ENCODE assay signal across 1 cellular context in the genomic region with DNA sequence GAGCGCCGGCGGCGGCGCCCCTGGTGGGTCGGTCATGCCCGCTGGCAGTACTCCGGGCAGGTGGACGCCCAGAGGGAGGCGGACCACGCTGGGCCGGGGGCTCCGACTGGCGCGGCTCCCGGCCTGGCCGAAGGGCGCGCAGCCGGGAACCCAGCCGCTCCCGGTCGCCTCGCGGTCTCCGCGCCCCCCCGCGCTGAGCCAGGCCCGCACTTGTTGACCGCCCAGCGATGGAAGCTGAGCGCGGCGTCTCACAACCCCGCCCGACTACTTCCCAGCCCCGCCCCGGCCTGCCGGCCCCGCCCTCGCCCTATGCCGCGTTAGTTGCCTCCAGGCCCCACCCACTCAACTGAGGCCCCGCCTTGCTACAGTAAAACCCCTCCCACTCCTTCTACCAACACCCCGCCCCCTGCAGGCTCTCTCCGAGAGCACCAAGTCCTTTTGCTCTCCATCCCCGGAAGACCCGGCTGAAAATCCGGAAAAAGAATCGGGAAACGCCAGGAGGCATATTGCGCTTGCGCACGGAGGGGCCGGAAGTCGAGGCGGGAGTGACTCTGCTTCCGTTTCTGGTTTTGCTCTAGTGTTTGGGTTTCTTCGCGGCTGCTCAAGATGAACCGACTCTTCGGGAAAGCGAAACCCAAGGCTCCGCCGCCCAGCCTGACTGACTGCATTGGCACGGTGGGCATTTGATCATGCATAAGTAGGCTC.
TF ChIP-seq lines count a peak whose summit lies in the region.

BAG1 (minus strand) TSS at position 236 of the 705 bp plus-strand sequence.
CHMP5 (plus strand) TSS at position 577 of the 705 bp plus-strand sequence; CDS start at position 607, 30 bp downstream.

TF ChIP-seq in GM12878, 131 proteins besides CTCF, POLR2A, EP300 and RAD21 (continued from another document and continues in another):
- TF ChIP-seq, protein P1, sequence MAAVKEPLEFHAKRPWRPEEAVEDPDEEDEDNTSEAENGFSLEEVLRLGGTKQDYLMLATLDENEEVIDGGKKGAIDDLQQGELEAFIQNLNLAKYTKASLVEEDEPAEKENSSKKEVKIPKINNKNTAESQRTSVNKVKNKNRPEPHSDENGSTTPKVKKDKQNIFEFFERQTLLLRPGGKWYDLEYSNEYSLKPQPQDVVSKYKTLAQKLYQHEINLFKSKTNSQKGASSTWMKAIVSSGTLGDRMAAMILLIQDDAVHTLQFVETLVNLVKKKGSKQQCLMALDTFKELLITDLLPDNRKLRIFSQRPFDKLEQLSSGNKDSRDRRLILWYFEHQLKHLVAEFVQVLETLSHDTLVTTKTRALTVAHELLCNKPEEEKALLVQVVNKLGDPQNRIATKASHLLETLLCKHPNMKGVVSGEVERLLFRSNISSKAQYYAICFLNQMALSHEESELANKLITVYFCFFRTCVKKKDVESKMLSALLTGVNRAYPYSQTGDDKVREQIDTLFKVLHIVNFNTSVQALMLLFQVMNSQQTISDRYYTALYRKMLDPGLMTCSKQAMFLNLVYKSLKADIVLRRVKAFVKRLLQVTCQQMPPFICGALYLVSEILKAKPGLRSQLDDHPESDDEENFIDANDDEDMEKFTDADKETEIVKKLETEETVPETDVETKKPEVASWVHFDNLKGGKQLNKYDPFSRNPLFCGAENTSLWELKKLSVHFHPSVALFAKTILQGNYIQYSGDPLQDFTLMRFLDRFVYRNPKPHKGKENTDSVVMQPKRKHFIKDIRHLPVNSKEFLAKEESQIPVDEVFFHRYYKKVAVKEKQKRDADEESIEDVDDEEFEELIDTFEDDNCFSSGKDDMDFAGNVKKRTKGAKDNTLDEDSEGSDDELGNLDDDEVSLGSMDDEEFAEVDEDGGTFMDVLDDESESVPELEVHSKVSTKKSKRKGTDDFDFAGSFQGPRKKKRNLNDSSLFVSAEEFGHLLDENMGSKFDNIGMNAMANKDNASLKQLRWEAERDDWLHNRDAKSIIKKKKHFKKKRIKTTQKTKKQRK (IDR thresholded peaks at IDR 0.05; ENCODE audit: low read depth, low read length): no peak
- TF ChIP-seq RFX5 (IDR thresholded peaks at IDR 0.05; ENCODE audit: low read depth, low read length): no peak
- TF ChIP-seq NFIC (IDR thresholded peaks at IDR 0.05; ENCODE audit: low read depth, low read length): no peak
- TF ChIP-seq ZNF622 (IDR thresholded peaks at IDR 0.05): no peak
- no peak for TF ChIP-seq CBX3 (IDR thresholded peaks at IDR 0.05; ENCODE audit: borderline replicate concordance, low read depth)
- TF ChIP-seq RUNX3 (IDR thresholded peaks at IDR 0.05; ENCODE audit: low read length): peak; percentile 51; the same call in 1 of the 2 replicates
- no peak for TF ChIP-seq USF1 (IDR thresholded peaks at IDR 0.05; ENCODE audit: borderline replicate concordance, extremely low read length, insufficient read depth, low read depth, low read length)
- TF ChIP-seq NR2C1 (IDR thresholded peaks at IDR 0.05): no peak; the same call in 1 of the 2 replicates
- TF ChIP-seq WRNIP1 (IDR thresholded peaks at IDR 0.05; ENCODE audit: borderline replicate concordance, low read depth, low read length): no peak
- TF ChIP-seq BCLAF1 (IDR thresholded peaks at IDR 0.05): peak; percentile 46; the same call in 1 of the 2 replicates
- TF ChIP-seq CEBPB (IDR thresholded peaks at IDR 0.05; ENCODE audit: borderline replicate concordance in 1 of 2, low read depth in 2 of 2, low read length in 2 of 2): no peak
- TF ChIP-seq MTA2 (IDR thresholded peaks at IDR 0.05; ENCODE audit: low read depth): no peak
- peak; percentile 91 for TF ChIP-seq GATAD2B (conservative IDR thresholded peaks at IDR 0.05; ENCODE audit: low read depth)
- TF ChIP-seq IRF5 (IDR thresholded peaks at IDR 0.05; ENCODE audit: borderline replicate concordance): no peak
- TF ChIP-seq POLR2AphosphoS5 (IDR thresholded peaks at IDR 0.05; ENCODE audit: low read length): peak; percentile 90
- TF ChIP-seq ZSCAN29 (IDR thresholded peaks at IDR 0.05): no peak
- TF ChIP-seq TAF1 (IDR thresholded peaks at IDR 0.05; ENCODE audit: borderline replicate concordance, low read depth, low read length): peak; percentile 75
- peak; percentile 5 for TF ChIP-seq RELA (IDR thresholded peaks at IDR 0.05; ENCODE audit: borderline replicate concordance, partially characterized antibody)
- 0 out of 3 replicates have a peak, but pooled peaks of 1 of the 2 experiments have one; percentile 50 for TF ChIP-seq EGR1 (IDR thresholded peaks at IDR 0.05; ENCODE audit: borderline replicate concordance in 1 of 2, low read depth in 2 of 2, low read length in 2 of 2)
- peak; percentile 44; the same call in 1 of the 2 replicates for TF ChIP-seq CREM (IDR thresholded peaks at IDR 0.05; ENCODE audit: low read depth)
- TF ChIP-seq CBFB (IDR thresholded peaks at IDR 0.05; ENCODE audit: low read depth): no peak
- no peak for TF ChIP-seq SMC3 (IDR thresholded peaks at IDR 0.05; ENCODE audit: borderline replicate concordance, low read length)
- TF ChIP-seq PAX5 (IDR thresholded peaks at IDR 0.05; ENCODE audit: borderline replicate concordance, low read depth, low read length): no peak
- TF ChIP-seq NFXL1 (IDR thresholded peaks at IDR 0.05; ENCODE audit: borderline replicate concordance): no peak
- TF ChIP-seq, protein P2, sequence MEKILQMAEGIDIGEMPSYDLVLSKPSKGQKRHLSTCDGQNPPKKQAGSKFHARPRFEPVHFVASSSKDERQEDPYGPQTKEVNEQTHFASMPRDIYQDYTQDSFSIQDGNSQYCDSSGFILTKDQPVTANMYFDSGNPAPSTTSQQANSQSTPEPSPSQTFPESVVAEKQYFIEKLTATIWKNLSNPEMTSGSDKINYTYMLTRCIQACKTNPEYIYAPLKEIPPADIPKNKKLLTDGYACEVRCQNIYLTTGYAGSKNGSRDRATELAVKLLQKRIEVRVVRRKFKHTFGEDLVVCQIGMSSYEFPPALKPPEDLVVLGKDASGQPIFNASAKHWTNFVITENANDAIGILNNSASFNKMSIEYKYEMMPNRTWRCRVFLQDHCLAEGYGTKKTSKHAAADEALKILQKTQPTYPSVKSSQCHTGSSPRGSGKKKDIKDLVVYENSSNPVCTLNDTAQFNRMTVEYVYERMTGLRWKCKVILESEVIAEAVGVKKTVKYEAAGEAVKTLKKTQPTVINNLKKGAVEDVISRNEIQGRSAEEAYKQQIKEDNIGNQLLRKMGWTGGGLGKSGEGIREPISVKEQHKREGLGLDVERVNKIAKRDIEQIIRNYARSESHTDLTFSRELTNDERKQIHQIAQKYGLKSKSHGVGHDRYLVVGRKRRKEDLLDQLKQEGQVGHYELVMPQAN (conservative IDR thresholded peaks at IDR 0.05): peak; percentile 91
- no peak for TF ChIP-seq KAT2A (conservative IDR thresholded peaks at IDR 0.05; ENCODE audit: control insufficient read depth, low read depth, low read length)
- no peak; the same call in 1 of the 2 replicates for TF ChIP-seq SMARCA5 (IDR thresholded peaks at IDR 0.05)
- no peak for TF ChIP-seq ZNF384 (IDR thresholded peaks at IDR 0.05; ENCODE audit: borderline replicate concordance, low read depth, low read length)
- no peak; the same call in 1 of the 2 replicates for TF ChIP-seq MAX (IDR thresholded peaks at IDR 0.05; ENCODE audit: low read depth, low read length)
- TF ChIP-seq MYB (IDR thresholded peaks at IDR 0.05; ENCODE audit: borderline replicate concordance, low read depth, low read length): no peak
- TF ChIP-seq IKZF1 (conservative IDR thresholded peaks at IDR 0.05): peak; percentile 93
- TF ChIP-seq TARDBP (IDR thresholded peaks at IDR 0.05; ENCODE audit: borderline replicate concordance): no peak
- TF ChIP-seq HDAC6 (IDR thresholded peaks at IDR 0.05; ENCODE audit: unreplicated experiment): no peak
- peak; percentile 23; the same call in 1 of the 2 replicates for TF ChIP-seq SIN3A (IDR thresholded peaks at IDR 0.05; ENCODE audit: low read depth, low read length)
- peak; percentile 58; the same call in 2 of the 3 replicates for TF ChIP-seq POU2F2 (IDR thresholded peaks at IDR 0.05; ENCODE audit: borderline replicate concordance, low read depth, low read length)
- TF ChIP-seq HDAC2 (IDR thresholded peaks at IDR 0.05): no peak
- TF ChIP-seq, protein P3, sequence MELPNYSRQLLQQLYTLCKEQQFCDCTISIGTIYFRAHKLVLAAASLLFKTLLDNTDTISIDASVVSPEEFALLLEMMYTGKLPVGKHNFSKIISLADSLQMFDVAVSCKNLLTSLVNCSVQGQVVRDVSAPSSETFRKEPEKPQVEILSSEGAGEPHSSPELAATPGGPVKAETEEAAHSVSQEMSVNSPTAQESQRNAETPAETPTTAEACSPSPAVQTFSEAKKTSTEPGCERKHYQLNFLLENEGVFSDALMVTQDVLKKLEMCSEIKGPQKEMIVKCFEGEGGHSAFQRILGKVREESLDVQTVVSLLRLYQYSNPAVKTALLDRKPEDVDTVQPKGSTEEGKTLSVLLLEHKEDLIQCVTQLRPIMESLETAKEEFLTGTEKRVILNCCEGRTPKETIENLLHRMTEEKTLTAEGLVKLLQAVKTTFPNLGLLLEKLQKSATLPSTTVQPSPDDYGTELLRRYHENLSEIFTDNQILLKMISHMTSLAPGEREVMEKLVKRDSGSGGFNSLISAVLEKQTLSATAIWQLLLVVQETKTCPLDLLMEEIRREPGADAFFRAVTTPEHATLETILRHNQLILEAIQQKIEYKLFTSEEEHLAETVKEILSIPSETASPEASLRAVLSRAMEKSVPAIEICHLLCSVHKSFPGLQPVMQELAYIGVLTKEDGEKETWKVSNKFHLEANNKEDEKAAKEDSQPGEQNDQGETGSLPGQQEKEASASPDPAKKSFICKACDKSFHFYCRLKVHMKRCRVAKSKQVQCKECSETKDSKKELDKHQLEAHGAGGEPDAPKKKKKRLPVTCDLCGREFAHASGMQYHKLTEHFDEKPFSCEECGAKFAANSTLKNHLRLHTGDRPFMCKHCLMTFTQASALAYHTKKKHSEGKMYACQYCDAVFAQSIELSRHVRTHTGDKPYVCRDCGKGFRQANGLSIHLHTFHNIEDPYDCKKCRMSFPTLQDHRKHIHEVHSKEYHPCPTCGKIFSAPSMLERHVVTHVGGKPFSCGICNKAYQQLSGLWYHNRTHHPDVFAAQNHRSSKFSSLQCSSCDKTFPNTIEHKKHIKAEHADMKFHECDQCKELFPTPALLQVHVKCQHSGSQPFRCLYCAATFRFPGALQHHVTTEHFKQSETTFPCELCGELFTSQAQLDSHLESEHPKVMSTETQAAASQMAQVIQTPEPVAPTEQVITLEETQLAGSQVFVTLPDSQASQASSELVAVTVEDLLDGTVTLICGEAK (IDR thresholded peaks at IDR 0.05; ENCODE audit: borderline replicate concordance): peak; percentile 90
- no peak for TF ChIP-seq JUND (IDR thresholded peaks at IDR 0.05; ENCODE audit: low read depth, low read length)
- peak; percentile 93 to 96 for TF ChIP-seq IKZF2 (IDR thresholded peaks at IDR 0.05)
- no peak for TF ChIP-seq MEF2B (IDR thresholded peaks at IDR 0.05; ENCODE audit: partially characterized antibody, poor library complexity, severe bottlenecking)
- no peak for TF ChIP-seq ELK1 (IDR thresholded peaks at IDR 0.05; ENCODE audit: low read depth, low read length)
- TF ChIP-seq MXI1 (IDR thresholded peaks at IDR 0.05; ENCODE audit: low read depth, low read length): peak; percentile 46
- TF ChIP-seq TBL1XR1 (IDR thresholded peaks at IDR 0.05; ENCODE audit: low read depth, low read length): no peak
- no peak for TF ChIP-seq ESRRA (IDR thresholded peaks at IDR 0.05; ENCODE audit: low read length)
- TF ChIP-seq BRCA1 (IDR thresholded peaks at IDR 0.05; ENCODE audit: low read depth, low read length): no peak
